2 cellular contexts compared by ENCODE assay signal in genomic region chr6:11921017-11921438, GRCh38.
A peak's percentile ranks its signal among the peaks of the same experiment; 100 is the strongest.
TF ChIP-seq lines count a peak whose summit lies in the region.

No MANE protein-coding gene starts in this region.

TF ChIP-seq in HEK293, 187 proteins besides CTCF, POLR2A, EP300 and RAD21 (continued from another document):
- TF ChIP-seq ZNF292 (tag by site-specific recombination; IDR thresholded peaks at IDR 0.05; ENCODE audit: borderline replicate concordance, low read depth) (no peak), ZBTB6 (tag by site-specific recombination; IDR thresholded peaks at IDR 0.05) (no peak), ZNF311 (tag by site-specific recombination; IDR thresholded peaks at IDR 0.05; ENCODE audit: borderline replicate concordance) (no peak), SCRT1 (tag by site-specific recombination; IDR thresholded peaks at IDR 0.05; ENCODE audit: borderline replicate concordance) (no peak), ZNF140 (tag by site-specific recombination; IDR thresholded peaks at IDR 0.05) (no peak), ZBTB7A (tag by site-specific recombination; IDR thresholded peaks at IDR 0.05; ENCODE audit: low read depth) (no peak), ZNF768 (tag by site-specific recombination; IDR thresholded peaks at IDR 0.05) (no peak), OVOL3 (tag by site-specific recombination; IDR thresholded peaks at IDR 0.05) (no peak), GLI2 (tag by site-specific recombination; IDR thresholded peaks at IDR 0.05; ENCODE audit: borderline replicate concordance, low read depth) (no peak), ZFHX2 (tag by site-specific recombination; conservative IDR thresholded peaks at IDR 0.05) (no peak), BCL11B (tag by site-specific recombination; IDR thresholded peaks at IDR 0.05; ENCODE audit: low read depth) (no peak), ZNF184 (tag by site-specific recombination; IDR thresholded peaks at IDR 0.05) (no peak), ZEB2 (tag by site-specific recombination; IDR thresholded peaks at IDR 0.05) (peak; percentile 14; the same call in 1 of the 2 replicates), SCRT2 (tag by site-specific recombination; IDR thresholded peaks at IDR 0.05) (no peak), ZNF521 (tag by site-specific recombination; IDR thresholded peaks at IDR 0.05) (no peak), IKZF3 (tag by site-specific recombination; IDR thresholded peaks at IDR 0.05) (no peak)
- TF ChIP-seq, protein P1, sequence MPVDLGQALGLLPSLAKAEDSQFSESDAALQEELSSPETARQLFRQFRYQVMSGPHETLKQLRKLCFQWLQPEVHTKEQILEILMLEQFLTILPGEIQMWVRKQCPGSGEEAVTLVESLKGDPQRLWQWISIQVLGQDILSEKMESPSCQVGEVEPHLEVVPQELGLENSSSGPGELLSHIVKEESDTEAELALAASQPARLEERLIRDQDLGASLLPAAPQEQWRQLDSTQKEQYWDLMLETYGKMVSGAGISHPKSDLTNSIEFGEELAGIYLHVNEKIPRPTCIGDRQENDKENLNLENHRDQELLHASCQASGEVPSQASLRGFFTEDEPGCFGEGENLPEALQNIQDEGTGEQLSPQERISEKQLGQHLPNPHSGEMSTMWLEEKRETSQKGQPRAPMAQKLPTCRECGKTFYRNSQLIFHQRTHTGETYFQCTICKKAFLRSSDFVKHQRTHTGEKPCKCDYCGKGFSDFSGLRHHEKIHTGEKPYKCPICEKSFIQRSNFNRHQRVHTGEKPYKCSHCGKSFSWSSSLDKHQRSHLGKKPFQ (tag by site-specific recombination; IDR thresholded peaks at IDR 0.05): no peak

TF ChIP-seq in K562, 482 proteins besides CTCF, POLR2A, EP300 and RAD21 (continued from another document and continues in another):
- TF ChIP-seq, protein P2, sequence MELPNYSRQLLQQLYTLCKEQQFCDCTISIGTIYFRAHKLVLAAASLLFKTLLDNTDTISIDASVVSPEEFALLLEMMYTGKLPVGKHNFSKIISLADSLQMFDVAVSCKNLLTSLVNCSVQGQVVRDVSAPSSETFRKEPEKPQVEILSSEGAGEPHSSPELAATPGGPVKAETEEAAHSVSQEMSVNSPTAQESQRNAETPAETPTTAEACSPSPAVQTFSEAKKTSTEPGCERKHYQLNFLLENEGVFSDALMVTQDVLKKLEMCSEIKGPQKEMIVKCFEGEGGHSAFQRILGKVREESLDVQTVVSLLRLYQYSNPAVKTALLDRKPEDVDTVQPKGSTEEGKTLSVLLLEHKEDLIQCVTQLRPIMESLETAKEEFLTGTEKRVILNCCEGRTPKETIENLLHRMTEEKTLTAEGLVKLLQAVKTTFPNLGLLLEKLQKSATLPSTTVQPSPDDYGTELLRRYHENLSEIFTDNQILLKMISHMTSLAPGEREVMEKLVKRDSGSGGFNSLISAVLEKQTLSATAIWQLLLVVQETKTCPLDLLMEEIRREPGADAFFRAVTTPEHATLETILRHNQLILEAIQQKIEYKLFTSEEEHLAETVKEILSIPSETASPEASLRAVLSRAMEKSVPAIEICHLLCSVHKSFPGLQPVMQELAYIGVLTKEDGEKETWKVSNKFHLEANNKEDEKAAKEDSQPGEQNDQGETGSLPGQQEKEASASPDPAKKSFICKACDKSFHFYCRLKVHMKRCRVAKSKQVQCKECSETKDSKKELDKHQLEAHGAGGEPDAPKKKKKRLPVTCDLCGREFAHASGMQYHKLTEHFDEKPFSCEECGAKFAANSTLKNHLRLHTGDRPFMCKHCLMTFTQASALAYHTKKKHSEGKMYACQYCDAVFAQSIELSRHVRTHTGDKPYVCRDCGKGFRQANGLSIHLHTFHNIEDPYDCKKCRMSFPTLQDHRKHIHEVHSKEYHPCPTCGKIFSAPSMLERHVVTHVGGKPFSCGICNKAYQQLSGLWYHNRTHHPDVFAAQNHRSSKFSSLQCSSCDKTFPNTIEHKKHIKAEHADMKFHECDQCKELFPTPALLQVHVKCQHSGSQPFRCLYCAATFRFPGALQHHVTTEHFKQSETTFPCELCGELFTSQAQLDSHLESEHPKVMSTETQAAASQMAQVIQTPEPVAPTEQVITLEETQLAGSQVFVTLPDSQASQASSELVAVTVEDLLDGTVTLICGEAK (IDR thresholded peaks at IDR 0.05): no peak
- TF ChIP-seq, protein P2 (CRISPR knock-in tag; IDR thresholded peaks at IDR 0.05): no peak
- peak; percentile 84 for TF ChIP-seq ARID1B (IDR thresholded peaks at IDR 0.05)
- TF ChIP-seq ZNF175 (CRISPR knock-in tag; IDR thresholded peaks at IDR 0.05; ENCODE audit: low read depth): peak; percentile 73; the same call in 1 of the 2 replicates
- TF ChIP-seq TCF3 (CRISPR knock-in tag; IDR thresholded peaks at IDR 0.05): no peak
- peak; percentile 83 for TF ChIP-seq CBX5 (IDR thresholded peaks at IDR 0.05; ENCODE audit: borderline replicate concordance, low read depth)
- TF ChIP-seq, protein P3, sequence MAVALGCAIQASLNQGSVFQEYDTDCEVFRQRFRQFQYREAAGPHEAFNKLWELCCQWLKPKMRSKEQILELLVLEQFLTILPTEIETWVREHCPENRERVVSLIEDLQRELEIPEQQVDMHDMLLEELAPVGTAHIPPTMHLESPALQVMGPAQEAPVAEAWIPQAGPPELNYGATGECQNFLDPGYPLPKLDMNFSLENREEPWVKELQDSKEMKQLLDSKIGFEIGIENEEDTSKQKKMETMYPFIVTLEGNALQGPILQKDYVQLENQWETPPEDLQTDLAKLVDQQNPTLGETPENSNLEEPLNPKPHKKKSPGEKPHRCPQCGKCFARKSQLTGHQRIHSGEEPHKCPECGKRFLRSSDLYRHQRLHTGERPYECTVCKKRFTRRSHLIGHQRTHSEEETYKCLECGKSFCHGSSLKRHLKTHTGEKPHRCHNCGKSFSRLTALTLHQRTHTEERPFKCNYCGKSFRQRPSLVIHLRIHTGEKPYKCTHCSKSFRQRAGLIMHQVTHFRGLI (CRISPR knock-in tag; IDR thresholded peaks at IDR 0.05): no peak; the same call in 1 of the 2 replicates
- TF ChIP-seq TEAD4 (IDR thresholded peaks at IDR 0.05; ENCODE audit: low read length): peak; percentile 8; the same call in 1 of the 2 replicates
- no peak for TF ChIP-seq TEAD4 (CRISPR knock-in tag; IDR thresholded peaks at IDR 0.05; ENCODE audit: borderline replicate concordance)
- no peak for TF ChIP-seq CHD2 (IDR thresholded peaks at IDR 0.05; ENCODE audit: low read depth, low read length)
- TF ChIP-seq ZNF589 (CRISPR knock-in tag; IDR thresholded peaks at IDR 0.05; ENCODE audit: low read depth): 0 out of 2 replicates have a peak, but pooled peaks have one; percentile 54
- TF ChIP-seq IRF1 (CRISPR knock-in tag; IDR thresholded peaks at IDR 0.05; ENCODE audit: borderline replicate concordance): no peak
- TF ChIP-seq L3MBTL2 (IDR thresholded peaks at IDR 0.05): peak; percentile 62
- TF ChIP-seq, protein P4, sequence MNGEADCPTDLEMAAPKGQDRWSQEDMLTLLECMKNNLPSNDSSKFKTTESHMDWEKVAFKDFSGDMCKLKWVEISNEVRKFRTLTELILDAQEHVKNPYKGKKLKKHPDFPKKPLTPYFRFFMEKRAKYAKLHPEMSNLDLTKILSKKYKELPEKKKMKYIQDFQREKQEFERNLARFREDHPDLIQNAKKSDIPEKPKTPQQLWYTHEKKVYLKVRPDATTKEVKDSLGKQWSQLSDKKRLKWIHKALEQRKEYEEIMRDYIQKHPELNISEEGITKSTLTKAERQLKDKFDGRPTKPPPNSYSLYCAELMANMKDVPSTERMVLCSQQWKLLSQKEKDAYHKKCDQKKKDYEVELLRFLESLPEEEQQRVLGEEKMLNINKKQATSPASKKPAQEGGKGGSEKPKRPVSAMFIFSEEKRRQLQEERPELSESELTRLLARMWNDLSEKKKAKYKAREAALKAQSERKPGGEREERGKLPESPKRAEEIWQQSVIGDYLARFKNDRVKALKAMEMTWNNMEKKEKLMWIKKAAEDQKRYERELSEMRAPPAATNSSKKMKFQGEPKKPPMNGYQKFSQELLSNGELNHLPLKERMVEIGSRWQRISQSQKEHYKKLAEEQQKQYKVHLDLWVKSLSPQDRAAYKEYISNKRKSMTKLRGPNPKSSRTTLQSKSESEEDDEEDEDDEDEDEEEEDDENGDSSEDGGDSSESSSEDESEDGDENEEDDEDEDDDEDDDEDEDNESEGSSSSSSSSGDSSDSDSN (IDR thresholded peaks at IDR 0.05; ENCODE audit: borderline replicate concordance in 1 of 2, low read depth in 2 of 2, low read length in 2 of 2): peak; percentile 94 to 99; a peak in 3 of 4 replicates
- peak; percentile 84; the same call in 1 of the 2 replicates for TF ChIP-seq CTBP1 (IDR thresholded peaks at IDR 0.05; ENCODE audit: borderline replicate concordance)
- TF ChIP-seq SIN3A (IDR thresholded peaks at IDR 0.05; ENCODE audit: borderline replicate concordance in 2 of 2, control insufficient read depth in 1 of 2, low read depth in 2 of 2, low read length in 2 of 2): no peak
- TF ChIP-seq ZBTB8A (IDR thresholded peaks at IDR 0.05; ENCODE audit: partially characterized antibody): no peak
- no peak for TF ChIP-seq EZH2 (IDR thresholded peaks at IDR 0.05; ENCODE audit: borderline replicate concordance, low read depth, low read length)
- no peak for TF ChIP-seq ELF1 (tag; IDR thresholded peaks at IDR 0.05)
- peak; percentile 76 for TF ChIP-seq RBBP5 (IDR thresholded peaks at IDR 0.05; ENCODE audit: borderline replicate concordance, insufficient read depth, low read length, poor library complexity, severe bottlenecking)
- TF ChIP-seq, protein P5, sequence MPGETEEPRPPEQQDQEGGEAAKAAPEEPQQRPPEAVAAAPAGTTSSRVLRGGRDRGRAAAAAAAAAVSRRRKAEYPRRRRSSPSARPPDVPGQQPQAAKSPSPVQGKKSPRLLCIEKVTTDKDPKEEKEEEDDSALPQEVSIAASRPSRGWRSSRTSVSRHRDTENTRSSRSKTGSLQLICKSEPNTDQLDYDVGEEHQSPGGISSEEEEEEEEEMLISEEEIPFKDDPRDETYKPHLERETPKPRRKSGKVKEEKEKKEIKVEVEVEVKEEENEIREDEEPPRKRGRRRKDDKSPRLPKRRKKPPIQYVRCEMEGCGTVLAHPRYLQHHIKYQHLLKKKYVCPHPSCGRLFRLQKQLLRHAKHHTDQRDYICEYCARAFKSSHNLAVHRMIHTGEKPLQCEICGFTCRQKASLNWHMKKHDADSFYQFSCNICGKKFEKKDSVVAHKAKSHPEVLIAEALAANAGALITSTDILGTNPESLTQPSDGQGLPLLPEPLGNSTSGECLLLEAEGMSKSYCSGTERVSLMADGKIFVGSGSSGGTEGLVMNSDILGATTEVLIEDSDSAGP (CRISPR knock-in tag; IDR thresholded peaks at IDR 0.05): 0 out of 2 replicates have a peak, but pooled peaks have one; percentile 22
- peak in 1 of 2 experiments; percentile 21 for TF ChIP-seq AFF1 (IDR thresholded peaks at IDR 0.05; ENCODE audit: low read depth in 1 of 2, partially characterized antibody in 2 of 2)
- TF ChIP-seq CBFA2T3 (IDR thresholded peaks at IDR 0.05): 0 out of 2 replicates have a peak, but pooled peaks have one; percentile 27
- peak in 1 of 2 experiments; percentile 87; a peak in 1 of 3 replicates for TF ChIP-seq CBX3 (IDR thresholded peaks at IDR 0.05; ENCODE audit: borderline replicate concordance in 1 of 2, low read length in 2 of 2)
- no peak for TF ChIP-seq ZNF584 (CRISPR knock-in tag; IDR thresholded peaks at IDR 0.05; ENCODE audit: low read depth)
- no peak for TF ChIP-seq NONO (IDR thresholded peaks at IDR 0.05; ENCODE audit: low read depth in 2 of 2, low read length in 1 of 2)
- TF ChIP-seq ZNF445 (CRISPR knock-in tag; IDR thresholded peaks at IDR 0.05; ENCODE audit: low read depth): no peak
